ENCODE assay signal across 29 cellular contexts in genomic region chr20:17523326-17523725, GRCh38. TPM values are rescaled to one million over a fixed set of nuclear protein-coding genes. Genes with fewer than 3 reads are reported as not detected.
"Had no signal": no experiment of that assay in that cellular context is flagged by ENCODE, and none has a peak within 500 bp of the region (broad histone marks: within the 10 kb centered on the region; RNA-seq: fewer than 3 reads in every experiment).

No MANE protein-coding gene starts in this region.

- H3K27me3 ChIP-seq: heart right ventricle, hepatocyte, left lung, spleen, stomach, testis, thyroid gland, transverse colon, upper lobe of left lung, vagina had no signal

- H3K36me3 ChIP-seq: heart right ventricle, left lung, lower lobe of right lung, neutrophil, spleen, stomach, thyroid gland, transverse colon, upper lobe of left lung, vagina had no signal

- H3K27ac Mint-ChIP-seq: naive thymus-derived CD8-positive, alpha-beta T cell; nephron; stimulated activated naive B cell treated with anti-CD40 and anti-IgM and Interleukin-4, amounts not matched to agents 10 μg/mL and 1 μg/mL and 100 μg/mL, for 72 hours had no signal

- H3K4me1 ChIP-seq: left lung, lower lobe of right lung, parathyroid adenoma, stomach, testis, transverse colon, vagina had no signal

- H3K4me2 ChIP-seq: hepatocyte had no signal

- H3K27ac ChIP-seq: heart right ventricle, hepatocyte, left lung, lower lobe of right lung, neutrophil, parathyroid adenoma, spleen, stomach, testis, transverse colon, upper lobe of left lung, vagina had no signal

- H3K9me3 Mint-ChIP-seq: immature natural killer cell; naive thymus-derived CD8-positive, alpha-beta T cell; nephron; neural crest cell; stimulated activated naive B cell treated with anti-CD40 and anti-IgM and Interleukin-4, amounts not matched to agents 10 μg/mL and 1 μg/mL and 100 μg/mL, for 72 hours had no signal

- H3K9me3 ChIP-seq: heart right ventricle, left lung, lower lobe of right lung, neutrophil, spleen, stomach, testis, thyroid gland, transverse colon, upper lobe of left lung, vagina had no signal

- H3K36me3 Mint-ChIP-seq: naive thymus-derived CD8-positive, alpha-beta T cell; stimulated activated naive B cell treated with anti-CD40 and anti-IgM and Interleukin-4, amounts not matched to agents 10 μg/mL and 1 μg/mL and 100 μg/mL, for 72 hours had no signal

- DNase-seq: heart right ventricle; immature natural killer cell; kidney; left colon; left lung; lower lobe of right lung; mammary epithelial cell; mesenchymal stem cell; naive thymus-derived CD8-positive, alpha-beta T cell; occipital lobe; right cardiac atrium; small intestine; spleen; stimulated activated CD4-positive, alpha-beta T cell treated with anti-CD3 and anti-CD28 coated beads, Interleukin-2, amount 100 ng/mL, for 48 hours; stimulated activated CD4-positive, alpha-beta T cell treated with anti-CD3 and anti-CD28 coated beads, Interleukin-4, amount 100 ng/mL, for 4 hours; stimulated activated CD8-positive, alpha-beta memory T cell treated with anti-CD3 and anti-CD28 coated beads, Interleukin-4, amount 100 ng/mL, for 48 hours; stimulated activated naive B cell treated with anti-CD40 and anti-IgM and Interleukin-4, amounts not matched to agents 10 μg/mL and 1 μg/mL and 100 μg/mL, for 72 hours; stimulated activated naive CD8-positive, alpha-beta T cell treated with anti-CD3 and anti-CD28 coated beads, Interleukin-15, Interleukin-2, amounts not matched to agents 100 U/mL and 50 U/mL, for 24 hours; stomach; testis; thyroid gland; transverse colon; upper lobe of left lung had no signal

- H3K4me1 Mint-ChIP-seq: immature natural killer cell had no signal

- H3K9ac ChIP-seq: parathyroid adenoma had no signal

- H3K4me3 Mint-ChIP-seq: immature natural killer cell; naive thymus-derived CD8-positive, alpha-beta T cell; nephron; neural crest cell; stimulated activated naive B cell treated with anti-CD40 and anti-IgM and Interleukin-4, amounts not matched to agents 10 μg/mL and 1 μg/mL and 100 μg/mL, for 72 hours had no signal

- H3K4me3 ChIP-seq: heart right ventricle, hepatocyte, left lung, lower lobe of right lung, spleen, stomach, testis, thyroid gland, transverse colon, upper lobe of left lung, vagina had no signal

RNA-seq across cellular contexts. Expression of gene BFSP1, which starts 7.9 kb away (rescaled TPM):
- total RNA-seq: naive thymus-derived CD8-positive, alpha-beta T cell had no signal
